8 cellular contexts compared by ENCODE assay signal in the genomic region with DNA sequence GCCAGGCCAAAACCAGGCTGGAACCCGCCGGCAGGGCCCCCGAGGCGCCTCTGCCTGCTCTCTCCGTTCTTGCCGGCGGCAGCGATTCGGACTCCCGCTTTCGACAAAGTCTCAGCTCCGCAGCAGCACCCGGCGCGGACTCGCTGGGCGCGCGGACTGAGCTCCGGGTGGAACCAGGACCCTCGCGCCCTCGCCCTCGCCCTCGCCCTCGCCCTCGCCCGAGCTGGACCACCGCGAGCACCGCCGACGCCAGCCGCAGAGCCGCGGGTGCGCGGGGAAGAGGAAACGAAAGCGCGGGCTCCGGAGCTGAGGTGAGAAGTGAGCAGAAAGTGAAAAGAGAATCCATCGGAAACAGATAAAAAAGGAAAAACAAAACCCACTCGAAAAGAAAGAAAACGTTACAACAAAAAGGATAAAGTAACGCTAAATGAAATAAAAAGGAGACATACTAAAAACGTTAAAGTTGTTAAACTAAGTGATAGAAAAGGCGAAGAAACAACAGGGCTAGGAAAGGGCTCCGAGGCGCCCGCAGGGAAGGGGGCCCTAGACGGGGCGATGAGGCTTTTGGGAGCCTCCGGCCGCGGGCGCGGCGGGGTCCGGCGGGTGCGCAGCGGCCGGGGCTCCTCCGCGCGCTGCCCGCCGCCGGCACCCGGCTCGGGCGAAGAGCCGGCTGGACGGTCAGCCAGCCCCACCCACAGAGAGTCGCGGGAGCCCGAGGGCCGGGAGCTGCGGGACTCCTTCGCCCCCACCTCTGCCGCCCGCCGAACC.
DNase-seq lines count a peak whose midpoint lies in the region; ATAC-seq, FAIRE-seq and TF ChIP-seq lines count a peak whose summit lies in the region.

No MANE protein-coding gene starts in this region.

- no CpG with 5 or more reads among the region's 84 CpGs for WGBS in H9 (ENCODE audit: extremely low coverage, insufficient read length, low lambda C conversion rate)
- 3 to 5% (median 4%) methylated on average over 64 to 84 of the region's 84 CpGs for WGBS in spleen, 5 donors
- WGBS in small intestine, 3 donors, result 3 to 5% (median 3%) methylated on average over 81 to 84 of the region's 84 CpGs

- H3K4me2 ChIP-seq in H9 (ENCODE audit: insufficient read depth, insufficient read length, low read length), result no peak overlapping the region

- no peaks in the 10 kb centered on the region for H3K79me2 ChIP-seq in H9 (ENCODE audit: insufficient read depth, low read length)

- H3K9ac ChIP-seq in H9 (ENCODE audit: extremely low read depth, insufficient read length, low read length), result no peak overlapping the region

- no peak overlapping the region for H2BK20ac ChIP-seq in H9 (ENCODE audit: low read depth, low read length, poor library complexity, severe bottlenecking)

- CTCF ChIA-PET in RWPE1 (lab: Yijun Ruan, JAX), result interaction anchor here (0.6 to 1.1 kb wide), 3 partner anchors 11 to 69 kb away, joined by 3 to 5 read pairs (median 5); no protein-coding TSS in a partner anchor

- H3K27ac ChIP-seq in H9 (ENCODE audit: insufficient read length, low read depth, low read length) (no peak overlapping the region), right atrium auricular region (no peak overlapping the region), spleen (no peak overlapping the region), small intestine (ENCODE audit: low read depth in 1 of 2, low read length in 1 of 2) (no peak overlapping the region), RWPE1 (no peak overlapping the region)

- ATAC-seq in GM21447 (IDR thresholded peaks at IDR 0.05; ENCODE audit: unreplicated experiment), result no peak

- H3K18ac ChIP-seq in H9 (ENCODE audit: insufficient read length, low read depth, low read length), result no peak overlapping the region

- H3K4me1 ChIP-seq in H9 (ENCODE audit: insufficient read depth, low read length) (peaks cover 7% of the 10 kb centered on the region; the same call in 1 of the 2 replicates), right atrium auricular region (peaks cover 0 to 18% of the 10 kb centered on the region in 2 donors), spleen (peaks cover 11 to 43% (median 19%) of the 10 kb centered on the region in 6 donors), small intestine (ENCODE audit: control insufficient read depth in 2 of 2, insufficient read depth in 1 of 2, low read depth in 1 of 2, low read length in 1 of 2) (no peaks in the 10 kb centered on the region)

- H3K23me2 ChIP-seq in H9 (ENCODE audit: insufficient read length, low read depth, low read length, poor library complexity, severe bottlenecking), result no peaks in the 10 kb centered on the region

- no peak overlapping the region for H2BK120ac ChIP-seq in H9 (ENCODE audit: low read depth, low read length, poor library complexity, severe bottlenecking)

- H3K27me3 ChIP-seq in H9 (ENCODE audit: insufficient read depth, low read length) (peaks cover 91% of the 10 kb centered on the region), right atrium auricular region (peaks cover 56 to 57% of the 10 kb centered on the region in 2 donors), spleen (replicated peaks in 1 of 7) (peaks cover 16 to 100% (median 99%) of the 10 kb centered on the region in 7 donors), small intestine (ENCODE audit: control insufficient read depth in 2 of 2, insufficient read depth in 2 of 2, low read length in 2 of 2) (peaks cover 0 to 45% of the 10 kb centered on the region in 2 donors)

- H2AK5ac ChIP-seq in H9 (ENCODE audit: insufficient read length, low read length), result no peak overlapping the region

- no peaks in the 10 kb centered on the region for H3K79me1 ChIP-seq in H9 (ENCODE audit: insufficient read depth, low read depth, low read length, poor library complexity, severe bottlenecking)

- peak overlapping the region; percentile 18 to 77; a peak in 4 of 5 replicates for H3K4me3 Mint-ChIP-seq in H9

- H3K9me3 ChIP-seq in H9 (ENCODE audit: control insufficient read depth, low read depth, low read length) (no peaks in the 10 kb centered on the region), right atrium auricular region (no peaks in the 10 kb centered on the region), spleen (no peaks in the 10 kb centered on the region), small intestine (ENCODE audit: control insufficient read depth, low read depth) (no peaks in the 10 kb centered on the region)

- H2BK5ac ChIP-seq in H9 (ENCODE audit: insufficient read length, low read length), result no peak overlapping the region

- no peak for TF ChIP-seq POLR2A in spleen (IDR thresholded peaks at IDR 0.05)

- H3K4me3 ChIP-seq in right atrium auricular region (peak overlapping the region; percentile 23 to 33), spleen (peak overlapping the region in 7 of 8 donors; percentile 25 to 64 (median 33)), small intestine (ENCODE audit: low read depth in 1 of 2, low read length in 2 of 2) (peak overlapping the region in 1 of 2 donors; percentile 51)

- H3T11ph ChIP-seq in H9 (ENCODE audit: low read length), result no peak overlapping the region

- DNase-seq in H9 (no peak), right atrium auricular region (ENCODE audit: low spot score) (no peak), spleen (peak; percentile 83), small intestine (no peak), midbrain (lab: John Stamatoyannopoulos, UW) (no peak), RWPE1 (ENCODE audit: low spot score) (no peak)
- peak; percentile 27 for DNase-seq in activated CD4-positive, alpha-beta T cell treated with anti-CD3 and anti-CD28 coated beads, Interleukin-2, amount 50 U/mL, for 1 hour

- no peaks in the 10 kb centered on the region for H4K20me1 ChIP-seq in H9 (ENCODE audit: control insufficient read depth, insufficient read depth, insufficient read length)

- H3K27ac Mint-ChIP-seq in H9, result no peak overlapping the region

- intact Hi-C loops in spleen (cut with DNase I; ENCODE audit: low total_unique reads), result no loop called here

- no peak overlapping the region for H2BK15ac ChIP-seq in H9 (ENCODE audit: low read depth, low read length)

- POLR2A ChIA-PET in RWPE1 (lab: Yijun Ruan, JAX; ENCODE audit: low non-redundant PET), result no interaction called here

- peaks cover 4 to 11% of the 10 kb centered on the region in 2 experiments; a peak in 4 of 5 replicates for H3K9me3 Mint-ChIP-seq in H9

- H4K5ac ChIP-seq in H9 (ENCODE audit: insufficient read length, low read depth, low read length), result no peak overlapping the region

- no peak overlapping the region for H2AFZ ChIP-seq in H9 (ENCODE audit: low read length)

- H3K14ac ChIP-seq in H9 (ENCODE audit: insufficient read depth, low read length), result no peak overlapping the region

- H3K27me3 Mint-ChIP-seq in H9 (ENCODE audit: low read depth), result peaks cover 100% of the 10 kb centered on the region

- H2BK12ac ChIP-seq in H9 (ENCODE audit: insufficient read length, low read depth, low read length), result no peak overlapping the region

- peaks cover 0 to 1% (median 0%) of the 10 kb centered on the region in 3 experiments; a peak in 1 of 7 replicates for H3K36me3 Mint-ChIP-seq in H9 (ENCODE audit: insufficient read depth in 1 of 3, low read depth in 3 of 3)

- H4K8ac ChIP-seq in H9 (replicated peaks; ENCODE audit: insufficient read length, low read depth, low read length), result no peak overlapping the region

- no peak for TF ChIP-seq CTCF in H9 (conservative IDR thresholded peaks at IDR 0.05)
- TF ChIP-seq CTCF in right atrium auricular region (IDR thresholded peaks at IDR 0.05), result no peak
- peak in 1 of 11 experiments; percentile 13 for TF ChIP-seq CTCF in spleen (IDR thresholded peaks at IDR 0.05 in 8 of 11, conservative IDR thresholded peaks at IDR 0.05 in 3 of 11)
- TF ChIP-seq CTCF in RWPE1 (conservative IDR thresholded peaks at IDR 0.05; ENCODE audit: low read depth), result no peak

- no peak overlapping the region for H3K23ac ChIP-seq in H9 (ENCODE audit: insufficient read length, low read depth, low read length)

- FAIRE-seq in small intestine (lab: Jason Lieb, UNC), result no peak

- H3K36me3 ChIP-seq in right atrium auricular region (no peaks in the 10 kb centered on the region), spleen (no peaks in the 10 kb centered on the region), small intestine (ENCODE audit: control insufficient read depth in 2 of 2, insufficient read depth in 2 of 2, low read length in 2 of 2) (no peaks in the 10 kb centered on the region)

- no peak overlapping the region for H3K4ac ChIP-seq in H9 (ENCODE audit: low read depth, low read length)

- H3K56ac ChIP-seq in H9 (ENCODE audit: insufficient read length, low read depth, low read length), result no peak overlapping the region

- H4K91ac ChIP-seq in H9 (ENCODE audit: insufficient read length, low read depth, low read length), result no peak overlapping the region

- H3K4me1 Mint-ChIP-seq in H9, result peaks cover 51 to 69% of the 10 kb centered on the region in 2 experiments

Comparison
In these comparisons a context has a peak if more than half of its experiments do, and no peak if none do; other contexts are left out.
1. DNase-seq: peak in activated CD4-positive, alpha-beta T cell treated with anti-CD3 and anti-CD28 coated beads, Interleukin-2, amount 50 U/mL, for 1 hour (single experiment) and spleen (single experiment); none in H9 (single experiment), right atrium auricular region (single experiment), small intestine (single experiment), midbrain (single experiment) and RWPE1 (single experiment).